ENCODE assay signal across 23 cellular contexts in the genomic region with DNA sequence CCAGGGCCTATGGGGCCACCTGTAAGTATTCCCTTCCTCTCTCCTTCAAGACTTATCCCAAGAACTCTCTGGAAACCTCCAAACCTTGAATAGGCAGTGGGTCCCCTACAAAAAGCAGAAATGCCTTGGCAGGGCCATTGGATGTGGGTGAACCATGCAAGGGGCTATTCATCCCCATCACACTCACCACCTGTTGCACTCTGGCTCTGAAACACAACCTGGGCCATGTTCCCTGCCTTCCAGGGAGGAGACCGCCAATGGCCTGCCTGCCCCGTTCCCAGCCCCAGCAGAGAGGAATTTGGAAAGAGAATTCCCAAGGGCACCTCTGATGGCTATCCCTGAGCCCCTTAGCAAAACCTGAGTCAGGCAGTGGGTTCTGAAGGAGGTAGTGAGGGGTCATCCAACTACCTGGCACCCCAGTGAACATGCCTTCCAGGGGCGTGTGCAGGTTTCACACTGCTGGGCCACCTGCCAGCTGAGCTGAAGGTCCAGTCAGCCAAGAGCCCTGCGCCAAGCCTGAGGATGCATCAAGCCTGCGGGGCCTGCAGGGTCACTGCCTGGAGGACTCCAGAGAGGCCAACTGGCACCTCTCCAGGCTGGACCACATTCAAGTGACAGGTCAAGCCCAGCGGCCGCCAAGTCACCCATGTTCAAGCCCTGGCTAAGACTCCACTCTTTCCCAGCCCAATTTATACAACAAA.
DNase-seq lines count a peak whose midpoint lies in the region; ATAC-seq and TF ChIP-seq lines count a peak whose summit lies in the region.
"Had no signal": no experiment of that assay in that cellular context is flagged by ENCODE, and none has a peak within 500 bp of the region (broad histone marks: within the 10 kb centered on the region; RNA-seq: fewer than 3 reads in every experiment).

No MANE protein-coding gene starts in this region.

- ATAC-seq in body of pancreas = no peak
- no peak for ATAC-seq in GM18511 (IDR thresholded peaks at IDR 0.05; ENCODE audit: unreplicated experiment)
- ATAC-seq: CD8-positive, alpha-beta T cell; Panc1 had no signal

- H3K27ac ChIP-seq in body of pancreas = no peak overlapping the region
- H3K27ac ChIP-seq in mesenchymal stem cell (ENCODE audit: low read length, poor library complexity, severe bottlenecking) = no peak overlapping the region
- peak overlapping the region; percentile 92 to 99 (median 92) for H3K27ac ChIP-seq in thyroid gland
- H3K27ac ChIP-seq: epithelial cell of prostate, SK-N-MC had no signal

- H3K9me3 ChIP-seq in MG63 = no peaks in the 10 kb centered on the region
- no peaks in the 10 kb centered on the region for H3K9me3 ChIP-seq in body of pancreas
- H3K9me3 ChIP-seq in mesenchymal stem cell (ENCODE audit: control insufficient read depth, low read length) = no peaks in the 10 kb centered on the region
- no peaks in the 10 kb centered on the region for H3K9me3 ChIP-seq in thyroid gland

- H2BK5ac ChIP-seq in mesenchymal stem cell (ENCODE audit: low read depth, low read length, poor library complexity, severe bottlenecking) = no peak overlapping the region

- H3K9ac ChIP-seq in mesenchymal stem cell (ENCODE audit: low read length) = no peak overlapping the region

- WGBS in body of pancreas, 2 donors = 48 to 61% methylated on average over 5 to 7 of the region's 7 CpGs
- 86% methylated on average over 7 of the region's 7 CpGs for WGBS in mesenchymal stem cell
- 10 to 28% methylated on average over 2 to 4 of the region's 7 CpGs for WGBS in thyroid gland, 2 donors

- no peak overlapping the region for H2BK12ac ChIP-seq in mesenchymal stem cell (ENCODE audit: low read length in 2 of 2)

- peak; percentile 51 for DNase-seq in MG63
- peak in 3 of 4 donors; percentile 27 to 53 (median 33) for DNase-seq in body of pancreas
- DNase-seq in mesenchymal stem cell = no peak
- peak; percentile 98 to 99 for DNase-seq in thyroid gland
- DNase-seq in stimulated activated CD4-positive, alpha-beta T cell treated with anti-CD3 and anti-CD28 coated beads, Interleukin-4, amount 100 ng/mL, for 4 hours = no peak
- DNase-seq in DMS 273 (lab: John Stamatoyannopoulos, UW; ENCODE audit: unreplicated experiment) = no peak
- DNase-seq: activated CD4-positive, alpha-beta memory T cell treated with anti-CD3 and anti-CD28 coated beads, Interleukin-2, amount 10 ng/mL, durations not matched to agents 7 days and 5 days; activated CD4-positive, CD25-positive, alpha-beta regulatory T cell; activated gamma-delta T cell treated with Interleukin-2 at 50 U/mL for 16 hours; activated T-cell treated with anti-CD3 and anti-CD28 coated beads for 4 hours; CD8-positive, alpha-beta T cell; DMS79; foreskin melanocyte; islet precursor cell; KBM-7; NCI-H1930; NCI-H2227 treated with DMSO at 0.1 percent for 48 hours; NCI-H774; stimulated activated CD4-positive, alpha-beta T cell treated with anti-CD3 and anti-CD28 coated beads, Interleukin-12 subunit alpha, Interleukin-12 subunit beta, amount 100 ng/mL, for 4 hours had no signal

- no peak overlapping the region for H2BK15ac ChIP-seq in mesenchymal stem cell (ENCODE audit: low read depth, poor library complexity, severe bottlenecking)

- no peak overlapping the region for H4K91ac ChIP-seq in mesenchymal stem cell (ENCODE audit: low read length)

- no peak overlapping the region for H2AFZ ChIP-seq in mesenchymal stem cell (ENCODE audit: low read depth, low read length)

- no peak for TF ChIP-seq POLR2A in body of pancreas (IDR thresholded peaks at IDR 0.05)
- TF ChIP-seq POLR2A in thyroid gland (IDR thresholded peaks at IDR 0.05) = no peak

- no peak overlapping the region for H3K4ac ChIP-seq in mesenchymal stem cell (ENCODE audit: low read depth in 1 of 2, low read length in 2 of 2)

- H3K27me3 ChIP-seq in MG63 (no peaks in the 10 kb centered on the region), body of pancreas (no peaks in the 10 kb centered on the region), mesenchymal stem cell (ENCODE audit: control insufficient read depth in 1 of 2, insufficient read depth in 1 of 2, low read length in 2 of 2) (no peaks in the 10 kb centered on the region), thyroid gland (no peaks in the 10 kb centered on the region)

- H3K36me3 ChIP-seq in MG63 (no peaks in the 10 kb centered on the region), body of pancreas (replicated peaks in 1 of 2; ENCODE audit: insufficient read depth in 1 of 2, low read depth in 2 of 2) (no peaks in the 10 kb centered on the region), mesenchymal stem cell (ENCODE audit: control insufficient read depth in 1 of 2, insufficient read depth in 2 of 2, low read depth in 1 of 2, low read length in 2 of 2) (peaks cover 29 to 41% of the 10 kb centered on the region in 2 experiments), thyroid gland (no peaks in the 10 kb centered on the region)

- H3K79me1 ChIP-seq in mesenchymal stem cell (replicated peaks; ENCODE audit: low read length, poor library complexity, severe bottlenecking) = no peaks in the 10 kb centered on the region

- intact Hi-C loops in body of pancreas (cut with DNase I) = no loop called here
- intact Hi-C loops in thyroid gland (cut with DNase I) = no loop called here

- no peak for TF ChIP-seq CTCF in body of pancreas (IDR thresholded peaks at IDR 0.05)
- peak in 1 of 6 experiments; percentile 6 for TF ChIP-seq CTCF in thyroid gland (IDR thresholded peaks at IDR 0.05)

- H3K4me3 ChIP-seq in MG63 (no peak overlapping the region), body of pancreas (no peak overlapping the region), mesenchymal stem cell (ENCODE audit: insufficient read depth in 1 of 2, low read depth in 1 of 2, low read length in 2 of 2) (no peak overlapping the region), thyroid gland (replicated peaks in 1 of 3) (no peak overlapping the region)
- H3K4me3 ChIP-seq: SK-N-MC had no signal

- H2AK5ac ChIP-seq in mesenchymal stem cell (ENCODE audit: low read length, severe bottlenecking) = no peak overlapping the region

- H3K4me2 ChIP-seq in mesenchymal stem cell (ENCODE audit: low read length, poor library complexity, severe bottlenecking) = no peak overlapping the region

- H2BK120ac ChIP-seq in mesenchymal stem cell (ENCODE audit: low read depth, low read length) = no peak overlapping the region

- no peaks in the 10 kb centered on the region for H3K4me1 ChIP-seq in body of pancreas
- peaks cover 6% of the 10 kb centered on the region for H3K4me1 ChIP-seq in mesenchymal stem cell (ENCODE audit: control insufficient read depth, insufficient read depth, low read depth, low read length)
- H3K4me1 ChIP-seq in thyroid gland = peaks cover 59 to 60% of the 10 kb centered on the region in 2 donors

- H4K8ac ChIP-seq in mesenchymal stem cell (ENCODE audit: low read length) = peak overlapping the region; percentile 12

- no peak overlapping the region for H3K14ac ChIP-seq in mesenchymal stem cell (ENCODE audit: low read length in 2 of 2)

- no peak overlapping the region for H3K23ac ChIP-seq in mesenchymal stem cell (ENCODE audit: low read length in 2 of 2)

- no peak overlapping the region for H3K18ac ChIP-seq in mesenchymal stem cell (ENCODE audit: low read depth in 1 of 2, low read length in 2 of 2)

Comparison
In these comparisons a context has a peak if more than half of its experiments do, and no peak if none do; other contexts are left out.
1. DNase-seq: peak in MG63 (single experiment), body of pancreas (3 of 4) and thyroid gland (2 of 2); none in mesenchymal stem cell (single experiment), stimulated activated CD4-positive, alpha-beta T cell treated with anti-CD3 and anti-CD28 coated beads, Interleukin-4, amount 100 ng/mL, for 4 hours (0 of 2) and DMS 273 (single experiment).
2. H3K27ac ChIP-seq: peak in thyroid gland (3 of 3); none in body of pancreas (0 of 4) and mesenchymal stem cell (single experiment).